13 cellular contexts compared by ENCODE assay signal in genomic region chr17:39772987-39773664, GRCh38. TPM values are rescaled to one million over a fixed set of nuclear protein-coding genes. Genes with fewer than 3 reads are reported as not detected.
DNase-seq lines count a peak whose midpoint lies in the region; ATAC-seq, FAIRE-seq and TF ChIP-seq lines count a peak whose summit lies in the region.
"Had no signal": no experiment of that assay in that cellular context is flagged by ENCODE, and none has a peak within 500 bp of the region (broad histone marks: within the 10 kb centered on the region; RNA-seq: fewer than 3 reads in every experiment).

No MANE protein-coding gene starts in this region.

- peak overlapping the region; percentile 94 for H3K4me2 ChIP-seq in DOHH2 (ENCODE audit: low read length)
- peak overlapping the region; percentile 65 for H3K4me2 ChIP-seq in Karpas-422 (ENCODE audit: low read depth, low read length, poor library complexity, severe bottlenecking)
- no peak overlapping the region for H3K4me2 ChIP-seq in neuronal stem cell (ENCODE audit: insufficient read depth, low read length, poor library complexity, severe bottlenecking)

- H3K4me3 ChIP-seq in DOHH2 (ENCODE audit: low read length) (peak overlapping the region; percentile 78), Karpas-422 (ENCODE audit: low read length) (peak overlapping the region; percentile 15; the same call in 1 of the 2 replicates), neuronal stem cell (ENCODE audit: low read length in 2 of 2) (no peak overlapping the region), right lobe of liver (no peak overlapping the region)

- peak overlapping the region; percentile 46 for H3K4me3 Mint-ChIP-seq in activated naive CD8-positive, alpha-beta T cell treated with anti-CD3 and anti-CD28 coated beads, Interleukin-2, amount 50 U/mL, for 24 hours
- H3K4me3 Mint-ChIP-seq: neural crest cell had no signal

- H3K9me3 ChIP-seq in DOHH2 (ENCODE audit: control insufficient read depth, insufficient read depth, low read length) (no peaks in the 10 kb centered on the region), Karpas-422 (ENCODE audit: low read length) (no peaks in the 10 kb centered on the region), neuronal stem cell (replicated peaks in 1 of 2; ENCODE audit: control insufficient read depth in 2 of 2, insufficient read depth in 1 of 2, low read depth in 1 of 2, low read length in 2 of 2) (no peaks in the 10 kb centered on the region), right lobe of liver (no peaks in the 10 kb centered on the region)

- intact Hi-C loops in right lobe of liver (cut with DNase I) = no loop called here

- DNase-seq in Karpas-422 = peak; percentile 49
- no peak for DNase-seq in activated naive CD8-positive, alpha-beta T cell treated with anti-CD3 and anti-CD28 coated beads, Interleukin-2, amount 50 U/mL, for 24 hours
- DNase-seq in neuronal stem cell (ENCODE audit: low spot score) = no peak
- no peak for DNase-seq in RCC 7860 (ENCODE audit: low spot score)
- DNase-seq in effector CD4-positive, alpha-beta T cell = no peak
- no peak for DNase-seq in right lobe of liver
- DNase-seq: activated CD4-positive, alpha-beta T cell treated with anti-CD3 and anti-CD28 coated beads for 4 hours; cortex of kidney; NCI-H1092 treated with DMSO at 0.1 percent for 48 hours had no signal

- TF ChIP-seq CTCF in DOHH2 (IDR thresholded peaks at IDR 0.05; ENCODE audit: low read depth, low read length, poor library complexity, severe bottlenecking) (no peak), right lobe of liver (IDR thresholded peaks at IDR 0.05) (no peak)

- H4K91ac ChIP-seq in neuronal stem cell (ENCODE audit: low read depth, low read length, poor library complexity) = no peak overlapping the region

- no peak overlapping the region for H3K14ac ChIP-seq in neuronal stem cell (ENCODE audit: low read length)

- H3K4ac ChIP-seq in neuronal stem cell (ENCODE audit: low read length) = no peak overlapping the region

- H3K79me1 ChIP-seq in neuronal stem cell (ENCODE audit: low read depth, low read length) = no peaks in the 10 kb centered on the region

- no CpG with 5 or more reads among the region's 7 CpGs for WGBS in neuronal stem cell (ENCODE audit: extremely low coverage in 2 of 2, insufficient read length in 2 of 2, insufficient replicate concordance in 1 of 2), 2 donors
- 65% methylated on average over 7 of the region's 7 CpGs for WGBS in right lobe of liver (ENCODE audit: insufficient coverage, low coverage, low lambda C conversion rate, missing lambda C conversion rate)

- H3F3A ChIP-seq in DOHH2 (ENCODE audit: control insufficient read depth, insufficient read depth) = peaks cover 60% of the 10 kb centered on the region

- H2BK12ac ChIP-seq in neuronal stem cell (ENCODE audit: low read length) = no peak overlapping the region

- H3K79me2 ChIP-seq in DOHH2 (ENCODE audit: control insufficient read depth, low read length) = peaks cover 100% of the 10 kb centered on the region
- peaks cover 93% of the 10 kb centered on the region for H3K79me2 ChIP-seq in Karpas-422 (ENCODE audit: low read length)

- no peak overlapping the region for H2BK120ac ChIP-seq in neuronal stem cell (ENCODE audit: low read depth, low read length)

- no peak overlapping the region for H3K23ac ChIP-seq in neuronal stem cell (ENCODE audit: low read depth, low read length, poor library complexity)

- H2BK5ac ChIP-seq in neuronal stem cell (ENCODE audit: low read length) = no peak overlapping the region

- H3K36me3 ChIP-seq in DOHH2 (ENCODE audit: control insufficient read depth, low read length) (peaks cover 98% of the 10 kb centered on the region), Karpas-422 (ENCODE audit: insufficient read depth, low read length) (peaks cover 51% of the 10 kb centered on the region), neuronal stem cell (replicated peaks in 1 of 2; ENCODE audit: control insufficient read depth in 2 of 2, insufficient read depth in 2 of 2, low read length in 2 of 2) (no peaks in the 10 kb centered on the region), right lobe of liver (no peaks in the 10 kb centered on the region)

- peaks cover 100% of the 10 kb centered on the region for H3K4me1 ChIP-seq in DOHH2 (ENCODE audit: control insufficient read depth, low read length)
- H3K4me1 ChIP-seq in Karpas-422 (ENCODE audit: low read length) = peaks cover 100% of the 10 kb centered on the region
- H3K4me1 ChIP-seq in neuronal stem cell (ENCODE audit: control insufficient read depth in 2 of 2, insufficient read depth in 1 of 2, low read depth in 1 of 2, low read length in 2 of 2) = no peaks in the 10 kb centered on the region
- no peaks in the 10 kb centered on the region for H3K4me1 ChIP-seq in right lobe of liver

- H3K9me2 ChIP-seq in DOHH2 (replicated peaks; ENCODE audit: control insufficient read depth, low read length) (no peaks in the 10 kb centered on the region), Karpas-422 (replicated peaks; ENCODE audit: insufficient read depth, low read length) (no peaks in the 10 kb centered on the region)

- no peaks in the 10 kb centered on the region for H3K27me3 ChIP-seq in DOHH2 (ENCODE audit: control insufficient read depth, low read length)
- no peaks in the 10 kb centered on the region for H3K27me3 ChIP-seq in Karpas-422 (ENCODE audit: low read length)
- peaks cover 0 to 82% (median 2%) of the 10 kb centered on the region in 3 experiments for H3K27me3 ChIP-seq in neuronal stem cell (ENCODE audit: control insufficient read depth in 3 of 3, insufficient read depth in 3 of 3, low read depth in 1 of 3, low read length in 3 of 3)
- no peaks in the 10 kb centered on the region for H3K27me3 ChIP-seq in right lobe of liver

- H3K27ac Mint-ChIP-seq in activated naive CD8-positive, alpha-beta T cell treated with anti-CD3 and anti-CD28 coated beads, Interleukin-2, amount 50 U/mL, for 24 hours = peak overlapping the region; percentile 99

- no peak for TF ChIP-seq POLR2A in right lobe of liver (IDR thresholded peaks at IDR 0.05)

- H3K27ac ChIP-seq in DOHH2 (ENCODE audit: low read depth, low read length) (peak overlapping the region; percentile 89), Karpas-422 (ENCODE audit: low read length) (peak overlapping the region; percentile 96), neuronal stem cell (replicated peaks; ENCODE audit: low read length) (no peak overlapping the region), right lobe of liver (no peak overlapping the region)

- no peaks in the 10 kb centered on the region for H4K20me1 ChIP-seq in DOHH2 (ENCODE audit: control insufficient read depth, insufficient read depth, low read depth, low read length)
- H4K20me1 ChIP-seq in Karpas-422 (ENCODE audit: insufficient read depth, low read depth, low read length) = no peaks in the 10 kb centered on the region

- FAIRE-seq in RCC 7860 (lab: Jason Lieb, UNC) = no peak

- H4K8ac ChIP-seq in neuronal stem cell (ENCODE audit: low read depth, low read length) = no peak overlapping the region

- H3K18ac ChIP-seq in neuronal stem cell (ENCODE audit: low read length) = peak overlapping the region; percentile 13

- ATAC-seq in activated naive CD8-positive, alpha-beta T cell treated with anti-CD3 and anti-CD28 coated beads, Interleukin-2, amount 50 U/mL, for 24 hours = no peak
- ATAC-seq in HG03095 (IDR thresholded peaks at IDR 0.05; ENCODE audit: unreplicated experiment) = no peak
- no peak for ATAC-seq in right lobe of liver
- ATAC-seq: sciatic nerve had no signal

- peaks cover 69% of the 10 kb centered on the region for H3K36me3 Mint-ChIP-seq in activated naive CD8-positive, alpha-beta T cell treated with anti-CD3 and anti-CD28 coated beads, Interleukin-2, amount 50 U/mL, for 24 hours (ENCODE audit: low read depth)

- H3K4me1 Mint-ChIP-seq in activated naive CD8-positive, alpha-beta T cell treated with anti-CD3 and anti-CD28 coated beads, Interleukin-2, amount 50 U/mL, for 24 hours = peaks cover 100% of the 10 kb centered on the region

- peak overlapping the region; percentile 57 for H3K9ac ChIP-seq in Karpas-422 (ENCODE audit: low read length)
- H3K9ac ChIP-seq in neuronal stem cell (ENCODE audit: low read depth, low read length, poor library complexity) = no peak overlapping the region

- no peaks in the 10 kb centered on the region for H3K9me3 Mint-ChIP-seq in activated naive CD8-positive, alpha-beta T cell treated with anti-CD3 and anti-CD28 coated beads, Interleukin-2, amount 50 U/mL, for 24 hours
- H3K9me3 Mint-ChIP-seq: neural crest cell had no signal

- H2BK15ac ChIP-seq in neuronal stem cell (ENCODE audit: low read length) = no peak overlapping the region

- no peak overlapping the region for H2AFZ ChIP-seq in Karpas-422 (ENCODE audit: low read length)
- H2AFZ ChIP-seq in neuronal stem cell (ENCODE audit: low read length) = no peak overlapping the region

- no peaks in the 10 kb centered on the region for H3K27me3 Mint-ChIP-seq in activated naive CD8-positive, alpha-beta T cell treated with anti-CD3 and anti-CD28 coated beads, Interleukin-2, amount 50 U/mL, for 24 hours

- no peak overlapping the region for H2AK5ac ChIP-seq in neuronal stem cell (ENCODE audit: low read depth, low read length)

RNA-seq across cellular contexts. Expression of gene GRB7, which starts 35.4 kb away (rescaled TPM):
- total RNA-seq in Karpas-422 (2014; rRNA removed; shearing (Covaris generic); ENCODE audit: low replicate concordance) = 0.18 and 1.5 TPM in 2 replicates
- 5.9 TPM for polyA plus RNA-seq in neuronal stem cell (2013, experiment 1 of 2)
- polyA plus RNA-seq in neuronal stem cell (2013, experiment 2 of 2) = 5.9 TPM
- total RNA-seq in right lobe of liver = 10 to 100 TPM in 2 of 6 experiments, 1 to 10 TPM in 4; 2.1 to 10.9 (median 7.5) TPM
- total RNA-seq: neural crest cell had no signal

RNA-seq across cellular contexts. Expression of gene MIEN1, which starts 42.8 kb away (rescaled TPM):
- 77.8 and 78.6 TPM in 2 replicates for total RNA-seq in Karpas-422 (2014; rRNA removed; shearing (Covaris generic); ENCODE audit: low replicate concordance)
- 78.7 TPM for polyA plus RNA-seq in neuronal stem cell (2013, experiment 1 of 2)
- polyA plus RNA-seq in neuronal stem cell (2013, experiment 2 of 2) = 72.6 TPM
- 10 to 100 TPM; 23.1 to 61.6 (median 29.0) TPM for total RNA-seq in right lobe of liver

Comparison
In these comparisons a context has a peak if more than half of its experiments do, and no peak if none do; other contexts are left out.
1. H3K27ac ChIP-seq: peak in DOHH2 (single experiment) and Karpas-422 (single experiment); none in neuronal stem cell (single experiment) and right lobe of liver (0 of 3).
2. H3K4me3 ChIP-seq: peak in DOHH2 (single experiment) and Karpas-422 (single experiment); none in neuronal stem cell (0 of 2) and right lobe of liver (0 of 3).